12 cellular contexts compared by ENCODE assay signal in the genomic region with DNA sequence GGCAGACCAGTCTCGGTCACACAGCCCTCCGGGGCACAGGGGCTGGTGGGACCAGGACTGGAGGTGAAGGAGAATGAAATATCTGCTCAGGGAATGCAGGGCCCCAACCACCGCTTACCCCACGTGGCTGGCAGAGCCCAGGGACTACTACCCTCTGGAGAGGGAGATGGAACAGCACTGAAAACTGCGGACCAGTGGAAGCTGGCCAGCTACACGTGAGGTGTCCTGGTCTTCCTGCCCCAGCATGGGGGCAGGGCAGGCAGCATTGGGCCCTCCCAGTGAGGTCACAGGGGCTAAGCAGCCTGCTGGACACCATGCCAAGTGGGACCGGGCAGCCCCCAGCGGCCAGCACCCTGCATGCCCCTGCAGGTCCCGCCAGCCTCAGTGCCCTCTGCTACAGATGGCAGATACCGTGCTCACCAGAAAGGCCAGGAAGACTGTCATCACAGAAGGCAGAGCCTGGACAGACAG.
DNase-seq lines count a peak whose midpoint lies in the region; ATAC-seq and TF ChIP-seq lines count a peak whose summit lies in the region.
"Had no signal": no experiment of that assay in that cellular context is flagged by ENCODE, and none has a peak within 500 bp of the region (broad histone marks: within the 10 kb centered on the region; RNA-seq: fewer than 3 reads in every experiment).

No MANE protein-coding gene starts in this region.

- TF ChIP-seq EP300 in tibial nerve (IDR thresholded peaks at IDR 0.05): no peak

- no peak for DNase-seq in activated CD8-positive, alpha-beta T cell treated with anti-CD3 and anti-CD28 coated beads for 36 hours
- no peak for DNase-seq in activated CD8-positive, alpha-beta T cell treated with anti-CD3 and anti-CD28 coated beads, Interleukin-2, amount 10 ng/mL, durations not matched to agents 7 days and 5 days
- DNase-seq in naive thymus-derived CD8-positive, alpha-beta T cell: peak in 1 of 10 donors; percentile 8
- no peak for DNase-seq in tibial nerve (ENCODE audit: low spot score in 2 of 2)
- no peak for DNase-seq in occipital lobe (lab: John Stamatoyannopoulos, UW)
- no peak for DNase-seq in NOMO-1 treated with DMSO at 0.1 percent for 48 hours (lab: John Stamatoyannopoulos, UW; ENCODE audit: unreplicated experiment)
- DNase-seq: activated CD4-positive, alpha-beta T cell treated with anti-CD3 and anti-CD28 coated beads, Interleukin-2, amount 50 U/mL, for 1 hour; amniotic stem cell had no signal

- TF ChIP-seq POLR2A in tibial nerve (IDR thresholded peaks at IDR 0.05): no peak

- H3K9me3 ChIP-seq in esophagus (ENCODE audit: control insufficient read depth in 2 of 2, insufficient read depth in 1 of 2, low read depth in 1 of 2, low read length in 1 of 2) (no peaks in the 10 kb centered on the region), tibial nerve (no peaks in the 10 kb centered on the region)

- no peaks in the 10 kb centered on the region for H3K9me3 Mint-ChIP-seq in activated CD8-positive, alpha-beta T cell treated with anti-CD3 and anti-CD28 coated beads for 36 hours
- no peaks in the 10 kb centered on the region for H3K9me3 Mint-ChIP-seq in activated CD8-positive, alpha-beta T cell treated with anti-CD3 and anti-CD28 coated beads, Interleukin-2, amount 10 ng/mL, durations not matched to agents 7 days and 5 days (ENCODE audit: insufficient read depth)
- no peaks in the 10 kb centered on the region for H3K9me3 Mint-ChIP-seq in naive thymus-derived CD8-positive, alpha-beta T cell

- H3K4me1 ChIP-seq in esophagus (ENCODE audit: control insufficient read depth in 2 of 2, insufficient read depth in 2 of 2, low read length in 1 of 2) (peaks cover 17 to 38% of the 10 kb centered on the region in 2 donors), tibial nerve (peaks cover 0 to 87% (median 64%) of the 10 kb centered on the region in 4 donors)

- no peaks in the 10 kb centered on the region for H3K36me3 ChIP-seq in esophagus (ENCODE audit: control insufficient read depth in 2 of 2, insufficient read depth in 2 of 2, low read length in 1 of 2)
- no peaks in the 10 kb centered on the region for H3K36me3 ChIP-seq in tibial nerve

- 78 to 82% methylated on average over 10 of the region's 10 CpGs for WGBS in esophagus, 2 donors
- 44 to 70% methylated on average over 5 to 8 of the region's 10 CpGs for WGBS in tibial nerve, 2 donors

- H3K27me3 ChIP-seq in esophagus (ENCODE audit: control insufficient read depth in 1 of 2, insufficient read depth in 2 of 2, low read length in 2 of 2) (no peaks in the 10 kb centered on the region), tibial nerve (no peaks in the 10 kb centered on the region)

- H3K4me3 ChIP-seq in esophagus (ENCODE audit: low read depth in 1 of 2, low read length in 2 of 2): no peak overlapping the region
- no peak overlapping the region for H3K4me3 ChIP-seq in tibial nerve

- intact Hi-C loops in activated CD8-positive, alpha-beta T cell treated with anti-CD3 and anti-CD28 coated beads for 36 hours (cut with micrococcal nuclease): no loop called here

- H3K27me3 Mint-ChIP-seq in activated CD8-positive, alpha-beta T cell treated with anti-CD3 and anti-CD28 coated beads for 36 hours: no peaks in the 10 kb centered on the region
- H3K27me3 Mint-ChIP-seq in activated CD8-positive, alpha-beta T cell treated with anti-CD3 and anti-CD28 coated beads, Interleukin-2, amount 10 ng/mL, durations not matched to agents 7 days and 5 days (ENCODE audit: low read depth): no peaks in the 10 kb centered on the region
- no peaks in the 10 kb centered on the region for H3K27me3 Mint-ChIP-seq in naive thymus-derived CD8-positive, alpha-beta T cell

- POLR2A ChIA-PET in activated CD8-positive, alpha-beta T cell treated with anti-CD3 and anti-CD28 coated beads for 36 hours (lab: Charles Lee): interaction anchor here (0.8 to 1.5 kb wide), 2 partner anchors 10 to 44 kb away, joined by 3 to 4 read pairs; no protein-coding TSS in a partner anchor
- POLR2A ChIA-PET in activated CD8-positive, alpha-beta T cell treated with anti-CD3 and anti-CD28 coated beads, Interleukin-2, amount 10 ng/mL, durations not matched to agents 7 days and 5 days (lab: Charles Lee): no interaction called here
- POLR2A ChIA-PET in naive thymus-derived CD8-positive, alpha-beta T cell (lab: Charles Lee): interaction anchor here (0.5 to 1.7 kb wide), 3 partner anchors 11 to 95 kb away, joined by 3 to 6 read pairs (median 4); no protein-coding TSS in a partner anchor

- peaks cover 59% of the 10 kb centered on the region for H3K4me1 Mint-ChIP-seq in activated CD8-positive, alpha-beta T cell treated with anti-CD3 and anti-CD28 coated beads for 36 hours (ENCODE audit: low read depth)
- peaks cover 81% of the 10 kb centered on the region for H3K4me1 Mint-ChIP-seq in activated CD8-positive, alpha-beta T cell treated with anti-CD3 and anti-CD28 coated beads, Interleukin-2, amount 10 ng/mL, durations not matched to agents 7 days and 5 days (ENCODE audit: low read depth)
- H3K4me1 Mint-ChIP-seq in naive thymus-derived CD8-positive, alpha-beta T cell: peaks cover 45 to 91% (median 83%) of the 10 kb centered on the region in 4 donors

- peak overlapping the region; percentile 28 to 43 for H3K27ac ChIP-seq in esophagus (ENCODE audit: low read depth in 2 of 2, low read length in 1 of 2)
- H3K27ac ChIP-seq in tibial nerve: peak overlapping the region; percentile 63 to 94 (median 90)
- H3K27ac ChIP-seq: 22Rv1, epithelial cell of prostate had no signal

- H3K36me3 Mint-ChIP-seq in activated CD8-positive, alpha-beta T cell treated with anti-CD3 and anti-CD28 coated beads for 36 hours (ENCODE audit: low read depth): no peaks in the 10 kb centered on the region
- no peaks in the 10 kb centered on the region for H3K36me3 Mint-ChIP-seq in activated CD8-positive, alpha-beta T cell treated with anti-CD3 and anti-CD28 coated beads, Interleukin-2, amount 10 ng/mL, durations not matched to agents 7 days and 5 days (ENCODE audit: low read depth)
- no peaks in the 10 kb centered on the region for H3K36me3 Mint-ChIP-seq in naive thymus-derived CD8-positive, alpha-beta T cell

- TF ChIP-seq CTCF in activated CD8-positive, alpha-beta T cell treated with anti-CD3 and anti-CD28 coated beads for 36 hours (IDR thresholded peaks at IDR 0.05): no peak
- no peak for TF ChIP-seq CTCF in tibial nerve (IDR thresholded peaks at IDR 0.05)

- H3K27ac Mint-ChIP-seq in activated CD8-positive, alpha-beta T cell treated with anti-CD3 and anti-CD28 coated beads for 36 hours: peak overlapping the region; percentile 1
- H3K27ac Mint-ChIP-seq in activated CD8-positive, alpha-beta T cell treated with anti-CD3 and anti-CD28 coated beads, Interleukin-2, amount 10 ng/mL, durations not matched to agents 7 days and 5 days: no peak overlapping the region
- peak overlapping the region; percentile 48 to 93 (median 90) for H3K27ac Mint-ChIP-seq in naive thymus-derived CD8-positive, alpha-beta T cell

- no peak for ATAC-seq in activated CD8-positive, alpha-beta T cell treated with anti-CD3 and anti-CD28 coated beads for 36 hours
- no peak for ATAC-seq in activated CD8-positive, alpha-beta T cell treated with anti-CD3 and anti-CD28 coated beads, Interleukin-2, amount 10 ng/mL, durations not matched to agents 7 days and 5 days
- no peak for ATAC-seq in naive thymus-derived CD8-positive, alpha-beta T cell
- ATAC-seq in GM18498 (IDR thresholded peaks at IDR 0.05; ENCODE audit: unreplicated experiment): no peak

- CTCF ChIA-PET in activated CD8-positive, alpha-beta T cell treated with anti-CD3 and anti-CD28 coated beads for 36 hours (lab: Charles Lee): interaction anchor here (1.6 kb wide), 1 partner anchor 11 kb away, joined by 3 read pairs; no protein-coding TSS in a partner anchor
- CTCF ChIA-PET in activated CD8-positive, alpha-beta T cell treated with anti-CD3 and anti-CD28 coated beads, Interleukin-2, amount 10 ng/mL, durations not matched to agents 7 days and 5 days (lab: Charles Lee): no interaction called here

- no peak overlapping the region for H3K4me3 Mint-ChIP-seq in activated CD8-positive, alpha-beta T cell treated with anti-CD3 and anti-CD28 coated beads for 36 hours
- H3K4me3 Mint-ChIP-seq in activated CD8-positive, alpha-beta T cell treated with anti-CD3 and anti-CD28 coated beads, Interleukin-2, amount 10 ng/mL, durations not matched to agents 7 days and 5 days: no peak overlapping the region
- H3K4me3 Mint-ChIP-seq in naive thymus-derived CD8-positive, alpha-beta T cell: peak overlapping the region in 1 of 10 donors; percentile 47
